11 cellular contexts compared by ENCODE assay signal in the genomic region with DNA sequence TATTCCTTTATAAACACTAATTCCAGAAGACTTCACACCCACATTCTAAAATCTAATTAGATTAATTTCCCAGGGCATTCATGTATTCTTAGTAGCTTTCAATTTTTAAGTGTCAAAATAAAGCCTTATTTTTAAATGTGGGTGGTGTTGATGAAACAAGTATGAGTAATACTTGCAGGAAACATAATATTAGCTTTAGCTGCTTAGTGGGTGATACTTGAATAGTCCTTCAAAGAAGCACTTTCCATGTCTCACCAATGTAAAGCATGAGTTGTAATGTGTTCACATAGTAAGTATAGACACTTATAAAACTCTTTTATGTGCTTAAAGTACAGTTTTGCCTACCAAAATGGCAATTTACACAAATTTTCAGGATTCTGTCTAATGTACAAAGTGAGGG. TPM values are rescaled to one million over a fixed set of nuclear protein-coding genes. Genes with fewer than 3 reads are reported as not detected.
DNase-seq lines count a peak whose midpoint lies in the region; ATAC-seq and TF ChIP-seq lines count a peak whose summit lies in the region.
"Had no signal": no experiment of that assay in that cellular context is flagged by ENCODE, and none has a peak within 500 bp of the region (broad histone marks: within the 10 kb centered on the region; RNA-seq: fewer than 3 reads in every experiment).

No MANE protein-coding gene starts in this region.

- POLR2A ChIA-PET in A673 (lab: Charles Lee; ENCODE audit: low non-redundant PET), result interaction anchor here (0.6 kb wide), 1 partner anchor 17 kb away, joined by 3 read pairs; no protein-coding TSS in a partner anchor

- peaks cover 84% of the 10 kb centered on the region for H3K4me1 ChIP-seq in A673 (ENCODE audit: insufficient read depth, low read length, poor library complexity, severe bottlenecking)

- no peaks in the 10 kb centered on the region for H3K9me3 ChIP-seq in A673 (ENCODE audit: low read depth, low read length, poor library complexity, severe bottlenecking)

- peaks cover 8 to 31% of the 10 kb centered on the region in 2 donors for H3K36me3 Mint-ChIP-seq in activated naive CD4-positive, alpha-beta T cell treated with anti-CD3 and anti-CD28 coated beads, Interleukin-2, amount 50 U/mL, for 72 hours

- peak; percentile 71 for DNase-seq in A673 (ENCODE audit: low spot score)
- DNase-seq in activated naive CD4-positive, alpha-beta T cell treated with anti-CD3 and anti-CD28 coated beads, Interleukin-2, amount 50 U/mL, for 72 hours (ENCODE audit: low spot score in 2 of 2), result no peak
- peak; percentile 40 for DNase-seq in kidney tubule cell (ENCODE audit: low spot score)
- no peak for DNase-seq in islet precursor cell
- no peak for DNase-seq in SW 1271 (lab: John Stamatoyannopoulos, UW)
- DNase-seq in stimulated activated naive CD4-positive, alpha-beta T cell treated with Interleukin-2 at 50 U/mL for 16 hours (lab: John Stamatoyannopoulos, UW), result no peak
- DNase-seq in NCI-H128 (lab: John Stamatoyannopoulos, UW; ENCODE audit: unreplicated experiment), result no peak
- DNase-seq: cortex of kidney; NCI-H187; stimulated activated CD4-positive, alpha-beta T cell treated with anti-CD3 and anti-CD28 coated beads, Interleukin-1b, Interleukin-23, amount 100 ng/mL, for 48 hours had no signal

- no peaks in the 10 kb centered on the region for H3K9me3 Mint-ChIP-seq in activated naive CD4-positive, alpha-beta T cell treated with anti-CD3 and anti-CD28 coated beads, Interleukin-2, amount 50 U/mL, for 72 hours

- CTCF ChIA-PET in A673 (lab: Charles Lee), result no interaction called here

- intact Hi-C loops in A673 (cut with micrococcal nuclease; ENCODE audit: unreplicated experiment), result no loop called here

- peak in 1 of 2 donors; percentile 47 for ATAC-seq in activated naive CD4-positive, alpha-beta T cell treated with anti-CD3 and anti-CD28 coated beads, Interleukin-2, amount 50 U/mL, for 72 hours

- H3K27ac ChIP-seq in A673 (ENCODE audit: low read depth, low read length, poor library complexity, severe bottlenecking), result peak overlapping the region; percentile 66

- no peaks in the 10 kb centered on the region for H3K36me3 ChIP-seq in A673 (ENCODE audit: insufficient read depth, low read length, poor library complexity, severe bottlenecking)

- BruUV-seq in A673 (replicated peaks; lab: Mats Ljungman, UMichigan), result no TSS peak

- H3K4me3 ChIP-seq in A673 (ENCODE audit: low read depth, low read length, poor library complexity, severe bottlenecking) (peak overlapping the region; percentile 11), GM12875 (ENCODE audit: low read depth, low read length) (peak overlapping the region; percentile 19)

- peak overlapping the region; percentile 93 to 97 for H3K27ac Mint-ChIP-seq in activated naive CD4-positive, alpha-beta T cell treated with anti-CD3 and anti-CD28 coated beads, Interleukin-2, amount 50 U/mL, for 72 hours

- no peak for TF ChIP-seq CTCF in A673 (conservative IDR thresholded peaks at IDR 0.05; ENCODE audit: low read depth, low read length)
- no peak for TF ChIP-seq CTCF in GM12875 (IDR thresholded peaks at IDR 0.05; ENCODE audit: borderline replicate concordance, insufficient read depth, low read depth, low read length)

- H3K27me3 ChIP-seq in A673 (replicated peaks; ENCODE audit: insufficient read depth, low read depth, low read length, poor library complexity), result no peaks in the 10 kb centered on the region

RNA-seq across cellular contexts. Expression of a gene that starts 6.9 kb away (rescaled TPM):
- 200 and 215 TPM in 2 replicates for total RNA-seq in A673 (2021)
- total RNA-seq in activated naive CD4-positive, alpha-beta T cell treated with anti-CD3 and anti-CD28 coated beads, Interleukin-2, amount 50 U/mL, for 72 hours, result 100 to 1,000 TPM; 183 to 199 TPM

RNA-seq across cellular contexts. Expression of a gene that starts 17.6 kb away (rescaled TPM):
- 47.1 and 50.9 TPM in 2 replicates for total RNA-seq in A673 (2021)
- total RNA-seq in activated naive CD4-positive, alpha-beta T cell treated with anti-CD3 and anti-CD28 coated beads, Interleukin-2, amount 50 U/mL, for 72 hours, result 10 to 100 TPM; 23.1 to 41.8 TPM

Comparison
In these comparisons a context has a peak if more than half of its experiments do, and no peak if none do; other contexts are left out.
1. DNase-seq: peak in A673 (single experiment) and kidney tubule cell (single experiment); none in activated naive CD4-positive, alpha-beta T cell treated with anti-CD3 and anti-CD28 coated beads, Interleukin-2, amount 50 U/mL, for 72 hours (0 of 2), islet precursor cell (single experiment), SW 1271 (0 of 2), stimulated activated naive CD4-positive, alpha-beta T cell treated with Interleukin-2 at 50 U/mL for 16 hours (single experiment) and NCI-H128 (single experiment).